Comparison of ENCODE assay signal across 21 cellular contexts in genomic region chr11:38582151-38582550, GRCh38.
"Had no signal": no experiment of that assay in that cellular context is flagged by ENCODE, and none has a peak within 500 bp of the region (broad histone marks: within the 10 kb centered on the region; RNA-seq: fewer than 3 reads in every experiment).

No MANE protein-coding gene starts in this region.

- H3K27me3 ChIP-seq: breast epithelium, esophagus muscularis mucosa, hepatocyte, pancreas, spleen, upper lobe of left lung had no signal

- H3K36me3 ChIP-seq: breast epithelium, esophagus muscularis mucosa, pancreas, spleen, thoracic aorta, upper lobe of left lung had no signal

- H3K4me1 ChIP-seq: breast epithelium, esophagus muscularis mucosa, pancreas, spleen, upper lobe of left lung had no signal

- H3K79me2 ChIP-seq: hepatocyte had no signal

- H3K4me3 ChIP-seq: breast epithelium, esophagus muscularis mucosa, hepatocyte, mucosa of descending colon, pancreas, spleen, thoracic aorta, upper lobe of left lung had no signal

- DNase-seq: activated CD4-positive, alpha-beta T cell treated with anti-CD3 and anti-CD28 coated beads for 4 hours; activated CD8-positive, alpha-beta T cell treated with anti-CD3 and anti-CD28 coated beads for 36 hours; activated naive CD4-positive, alpha-beta T cell; activated naive CD8-positive, alpha-beta T cell treated with anti-CD3 and anti-CD28 coated beads for 36 hours; activated T-cell treated with anti-CD3 and anti-CD28 coated beads, Interleukin-2, amount 50 U/mL, for 1 hour; cerebellar nuclear complex; effector memory CD4-positive, alpha-beta T cell; left cardiac atrium; mesenchymal stem cell; mucosa of descending colon; naive thymus-derived CD4-positive, alpha-beta T cell; pancreas; spleen; stimulated activated CD4-positive, alpha-beta T cell treated with anti-CD3 and anti-CD28 coated beads, Interleukin-4, amount 100 ng/mL, for 4 hours; upper lobe of left lung had no signal

- H2AFZ ChIP-seq: hepatocyte had no signal

- H3K4me2 ChIP-seq: hepatocyte had no signal

- FAIRE-seq: endothelial cell of umbilical vein, islet of Langerhans, pancreas had no signal

- H3K27ac ChIP-seq: breast epithelium, esophagus muscularis mucosa, hepatocyte, pancreas, spleen, thoracic aorta, upper lobe of left lung had no signal

- H3K9me3 ChIP-seq: pancreas had no signal
